1 cellular context compared by ENCODE assay signal in the genomic region with DNA sequence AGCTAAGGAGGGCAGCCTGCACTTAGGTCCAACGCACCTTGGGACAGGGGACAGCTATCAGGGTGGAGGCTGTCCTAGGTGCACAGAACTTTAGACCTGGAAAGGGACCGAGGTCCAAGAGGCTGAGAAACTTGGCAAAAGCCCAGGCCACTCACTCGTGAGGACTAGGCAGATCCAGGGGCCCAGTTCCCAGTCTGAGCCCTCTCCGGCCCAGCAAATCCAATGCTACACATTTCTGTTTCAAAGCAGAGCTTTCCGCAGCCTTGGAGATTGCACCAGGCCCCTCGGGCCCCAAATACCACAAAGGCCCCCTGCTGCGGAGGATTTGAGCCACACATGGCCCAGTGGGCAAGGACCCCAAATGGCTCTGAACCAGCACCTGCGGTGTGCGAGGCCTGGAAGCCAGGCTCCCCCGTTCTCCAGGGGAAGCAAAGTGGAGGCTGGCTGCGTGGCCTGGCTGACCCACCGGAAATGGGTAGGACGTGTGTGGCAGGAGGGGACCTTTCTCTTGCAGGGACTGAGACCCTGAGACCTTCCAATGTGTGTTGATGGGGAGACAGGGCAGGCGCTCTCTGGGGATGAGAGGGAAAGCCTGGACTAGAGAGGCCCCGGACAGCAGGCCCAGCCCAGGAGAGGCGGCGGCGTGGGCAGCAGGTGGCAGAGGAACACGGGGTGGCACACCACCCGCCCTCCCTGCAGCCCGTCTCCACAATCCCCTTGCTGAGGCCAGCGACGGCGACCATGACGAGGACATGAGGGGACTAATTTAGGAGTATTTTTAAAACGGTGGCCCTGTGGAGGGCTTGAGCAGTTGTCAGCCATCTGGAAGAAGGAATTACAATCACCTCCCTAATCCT.
TF ChIP-seq lines count a peak whose summit lies in the region.

No MANE protein-coding gene starts in this region.

TF ChIP-seq in K562, 482 proteins besides CTCF, POLR2A, EP300 and RAD21:
- TF ChIP-seq ZBTB7A (IDR thresholded peaks at IDR 0.05; ENCODE audit: borderline replicate concordance, control insufficient read depth, low read depth, low read length) (peak; percentile 15; the same call in 1 of the 2 replicates), NFIC (IDR thresholded peaks at IDR 0.05) (peak; percentile 38; the same call in 1 of the 2 replicates), PHF20 (IDR thresholded peaks at IDR 0.05; ENCODE audit: partially characterized antibody) (no peak), RB1 (IDR thresholded peaks at IDR 0.05; ENCODE audit: low read depth) (no peak)
